In genomic region chr2:168192839-168193616, GRCh38 we compare ENCODE assay signal across 9 cellular contexts. TPM values are rescaled to one million over a fixed set of nuclear protein-coding genes. Genes with fewer than 3 reads are reported as not detected.
DNase-seq lines count a peak whose midpoint lies in the region; ATAC-seq and TF ChIP-seq lines count a peak whose summit lies in the region.
"Had no signal": no experiment of that assay in that cellular context is flagged by ENCODE, and none has a peak within 500 bp of the region (broad histone marks: within the 10 kb centered on the region; RNA-seq: fewer than 3 reads in every experiment).

No MANE protein-coding gene starts in this region.

- intact Hi-C loops in CD4-positive, alpha-beta memory T cell (cut with micrococcal nuclease): loop anchor here (1.0 to 2.0 kb wide), 3 partner anchors 18 to 54 kb away; partner anchors contain the start of gene STK39
- intact Hi-C loops in gastrocnemius medialis (cut with DNase I; ENCODE audit: low total_unique reads): no loop called here

- no peak overlapping the region for H3K27ac ChIP-seq in CD4-positive, alpha-beta memory T cell (ENCODE audit: low read depth, low read length)
- no peak overlapping the region for H3K27ac ChIP-seq in gastrocnemius medialis

- no peaks in the 10 kb centered on the region for H3K27me3 ChIP-seq in CD4-positive, alpha-beta memory T cell (ENCODE audit: insufficient read depth, low read length)
- H3K27me3 ChIP-seq in Loucy (ENCODE audit: insufficient read depth, low read length, poor library complexity, severe bottlenecking): no peaks in the 10 kb centered on the region
- no peaks in the 10 kb centered on the region for H3K27me3 ChIP-seq in gastrocnemius medialis

- peak; percentile 64 to 80 (median 70) for DNase-seq in CD4-positive, alpha-beta memory T cell
- DNase-seq in UCSD-AML1 (lab: John Stamatoyannopoulos, UW; ENCODE audit: unreplicated experiment) (peak; percentile 29), kidney glomerular epithelial cell (lab: John Stamatoyannopoulos, UW) (peak; percentile 22), superior temporal gyrus (ENCODE audit: extremely low spot score) (no peak), HUDEP-2 (lab: John Stamatoyannopoulos, UW; ENCODE audit: unreplicated experiment in 76 of 76) (no peak), gastrocnemius medialis (no peak)

- peaks cover 61 to 92% (median 75%) of the 10 kb centered on the region in 4 donors for H3K4me1 Mint-ChIP-seq in CD4-positive, alpha-beta memory T cell

- H3F3A ChIP-seq in Loucy (ENCODE audit: low read depth): peaks cover 22% of the 10 kb centered on the region

- in situ Hi-C loops in gastrocnemius medialis (cut with MboI; ENCODE audit: low sequenced_read_pairs in 4 of 4): no loop called here

- H3K27me3 Mint-ChIP-seq in CD4-positive, alpha-beta memory T cell: no peaks in the 10 kb centered on the region

- POLR2A ChIA-PET in CD4-positive, alpha-beta memory T cell (lab: Charles Lee; ENCODE audit: partially characterized antibody): interaction anchor here (1.4 kb wide), 1 partner anchor 12 kb away, joined by 5 read pairs; no protein-coding TSS in a partner anchor

- ATAC-seq in gastrocnemius medialis (no peak), HG03097 (IDR thresholded peaks at IDR 0.05; ENCODE audit: low FRiP score, unreplicated experiment) (no peak)
- ATAC-seq: Panc1 had no signal

- H2AFZ ChIP-seq in Loucy (ENCODE audit: low read length): no peak overlapping the region

- H3K4me3 ChIP-seq in CD4-positive, alpha-beta memory T cell (ENCODE audit: low read length in 2 of 2): peak overlapping the region in 1 of 2 donors; percentile 25
- H3K4me3 ChIP-seq in Loucy (ENCODE audit: low read length, poor library complexity, severe bottlenecking): peak overlapping the region; percentile 55
- H3K4me3 ChIP-seq in gastrocnemius medialis: no peak overlapping the region

- peaks cover 17% of the 10 kb centered on the region for H4K20me1 ChIP-seq in Loucy (ENCODE audit: insufficient read depth, low read length, poor library complexity, severe bottlenecking)

- no peaks in the 10 kb centered on the region for H3K9me3 ChIP-seq in CD4-positive, alpha-beta memory T cell (ENCODE audit: control insufficient read depth in 1 of 2, low read length in 2 of 2)
- no peaks in the 10 kb centered on the region for H3K9me3 ChIP-seq in Loucy (ENCODE audit: insufficient read depth, low read depth, low read length)
- H3K9me3 ChIP-seq in gastrocnemius medialis: no peaks in the 10 kb centered on the region

- peak overlapping the region; percentile 5 to 91 (median 74) for H3K27ac Mint-ChIP-seq in CD4-positive, alpha-beta memory T cell

- H3K36me3 Mint-ChIP-seq in CD4-positive, alpha-beta memory T cell: peaks cover 0 to 5% of the 10 kb centered on the region in 2 donors

- H3K4me2 ChIP-seq in Loucy (ENCODE audit: low read depth, low read length, poor library complexity, severe bottlenecking): peak overlapping the region; percentile 70

- H3K9me3 Mint-ChIP-seq in CD4-positive, alpha-beta memory T cell: no peaks in the 10 kb centered on the region

- no peaks in the 10 kb centered on the region for H3K36me3 ChIP-seq in CD4-positive, alpha-beta memory T cell (ENCODE audit: insufficient read depth, low read length)
- H3K36me3 ChIP-seq in Loucy (ENCODE audit: insufficient read depth, low read length) (no peaks in the 10 kb centered on the region), gastrocnemius medialis (no peaks in the 10 kb centered on the region)

- no peaks in the 10 kb centered on the region for H3K9me2 ChIP-seq in Loucy (replicated peaks; ENCODE audit: low read depth, low read length)

- peaks cover 76% of the 10 kb centered on the region for H3K4me1 ChIP-seq in CD4-positive, alpha-beta memory T cell (ENCODE audit: insufficient read depth, low read length)
- H3K4me1 ChIP-seq in Loucy (ENCODE audit: insufficient read depth, low read length, poor library complexity, severe bottlenecking): peaks cover 83% of the 10 kb centered on the region
- H3K4me1 ChIP-seq in gastrocnemius medialis: no peaks in the 10 kb centered on the region

- peak overlapping the region; percentile 60 to 87 (median 76) for H3K4me3 Mint-ChIP-seq in CD4-positive, alpha-beta memory T cell

- no peak for TF ChIP-seq POLR2A in gastrocnemius medialis (IDR thresholded peaks at IDR 0.05)

- CTCF ChIA-PET in CD4-positive, alpha-beta memory T cell (lab: Charles Lee; ENCODE audit: partially characterized antibody): interaction anchor here (4.3 kb wide), 1 partner anchor 143 kb away, joined by 15 read pairs; no protein-coding TSS in a partner anchor

- TF ChIP-seq CTCF in Loucy (conservative IDR thresholded peaks at IDR 0.05; ENCODE audit: low read length): no peak
- no peak for TF ChIP-seq CTCF in gastrocnemius medialis (IDR thresholded peaks at IDR 0.05 in 4 of 5, conservative IDR thresholded peaks at IDR 0.05 in 1 of 5)

- peak overlapping the region; percentile 59 for H3K9ac ChIP-seq in Loucy (ENCODE audit: low read depth, low read length, poor library complexity, severe bottlenecking)

- peaks cover 76% of the 10 kb centered on the region for H3K79me2 ChIP-seq in Loucy (ENCODE audit: insufficient read depth, low read length)

RNA-seq across cellular contexts. Expression of gene STK39, which starts 54.4 kb away (rescaled TPM):
- total RNA-seq in CD4-positive, alpha-beta memory T cell: 10 to 100 TPM; 25.9 to 27.3 TPM
- 10 to 100 TPM in 1 of 2 donors, 1 to 10 TPM in 1; 4.9 to 10.6 TPM for polyA plus RNA-seq in CD4-positive, alpha-beta memory T cell
- 1 to 10 TPM in 3 of 4 donors, under 1 TPM in 1; 0.66 to 2.9 (median 1.9) TPM for total RNA-seq in gastrocnemius medialis

Comparison
In these comparisons a context has a peak if more than half of its experiments do, and no peak if none do; other contexts are left out.
1. DNase-seq: peak in CD4-positive, alpha-beta memory T cell (5 of 5), UCSD-AML1 (single experiment) and kidney glomerular epithelial cell (single experiment); none in superior temporal gyrus (single experiment), HUDEP-2 (0 of 76) and gastrocnemius medialis (0 of 2).
2. RNA of gene STK39, which starts 54.4 kb away (total RNA-seq): 25.9 to 27.3 TPM in CD4-positive, alpha-beta memory T cell; 0.66 to 2.9 TPM in gastrocnemius medialis; every median in the first group is over 4 times any median in the second.